ENCODE assay signal across 8 cellular contexts in genomic region chr1:169105087-169105433, GRCh38. TPM values are rescaled to one million over a fixed set of nuclear protein-coding genes. Genes with fewer than 3 reads are reported as not detected.
A peak's percentile ranks its signal among the peaks of the same experiment; 100 is the strongest.
DNase-seq lines count a peak whose midpoint lies in the region; ATAC-seq and TF ChIP-seq lines count a peak whose summit lies in the region.

No MANE protein-coding gene starts in this region.

- in situ Hi-C loops in gastrocnemius medialis (cut with MboI; ENCODE audit: low sequenced_read_pairs in 4 of 4): loop anchor here in 3 of 4 donors (25.0 kb wide), 3 partner anchors 382 to 1168 kb away; partner anchors contain the start of genes SLC19A2 (in 2 of the 3), DCAF6 (in 1 of the 3) and MPC2 (in 1 of the 3)

- BruUV-seq in HCT116 (replicated peaks; lab: Mats Ljungman, UMichigan): no TSS peak

- CTCF ChIA-PET in HCT116 (lab: Charles Lee): no interaction called here

- intact Hi-C loops in HCT116 (cut with micrococcal nuclease): loop anchor here (5.0 kb wide), 1 partner anchor 483 kb away; no protein-coding TSS in a partner anchor
- intact Hi-C loops in gastrocnemius medialis (cut with DNase I; ENCODE audit: low total_unique reads): loop anchor here (5.0 kb wide), 1 partner anchor 82 kb away; no protein-coding TSS in a partner anchor

- DNase-seq in HCT116 (ENCODE audit: low read depth, low spot score) (no peak), SJCRH30 (no peak), globus pallidus (ENCODE audit: low spot score) (peak; percentile 62), gastrocnemius medialis (no peak), hepatic stellate cell (ENCODE audit: low spot score) (no peak), iPS-NIHi11 (ENCODE audit: low spot score) (no peak)
- no peak for DNase-seq in stimulated activated naive CD4-positive, alpha-beta T cell (lab: John Stamatoyannopoulos, UW)
- no peak for DNase-seq in stimulated activated CD8-positive, alpha-beta memory T cell treated with anti-CD3 and anti-CD28 coated beads, Interleukin-4, amount 100 ng/mL, for 48 hours

- H3K27ac ChIP-seq in HCT116 (ENCODE audit: low read depth, low read length) (no peak overlapping the region; the same call in 1 of the 2 replicates), SJCRH30 (peak overlapping the region; percentile 82), gastrocnemius medialis (peak overlapping the region; percentile 93 to 99 (median 96))

- peak overlapping the region; percentile 90 for H3K4me2 ChIP-seq in HCT116 (ENCODE audit: low read length)

- TF ChIP-seq CTCF in HCT116 (IDR thresholded peaks at IDR 0.05 in 2 of 3, conservative IDR thresholded peaks at IDR 0.05 in 1 of 3; ENCODE audit: borderline replicate concordance in 1 of 3, insufficient read depth in 1 of 3, low read depth in 2 of 3, low read length in 2 of 3) (no peak), gastrocnemius medialis (IDR thresholded peaks at IDR 0.05 in 4 of 5, conservative IDR thresholded peaks at IDR 0.05 in 1 of 5) (no peak)

- TF ChIP-seq POLR2A in HCT116 (IDR thresholded peaks at IDR 0.05; ENCODE audit: borderline replicate concordance, extremely low read depth, insufficient read depth, insufficient read length) (no peak), gastrocnemius medialis (IDR thresholded peaks at IDR 0.05) (no peak)

- peaks cover 36% of the 10 kb centered on the region for H3K79me2 ChIP-seq in HCT116 (ENCODE audit: insufficient read depth, low read length)

- H3K9ac ChIP-seq in HCT116 (ENCODE audit: low read length): peak overlapping the region; percentile 95; the same call in 1 of the 2 replicates

- ATAC-seq in HCT116 (no peak), gastrocnemius medialis (no peak)

- TF ChIP-seq RAD21 in HCT116 (IDR thresholded peaks at IDR 0.05; ENCODE audit: low read depth): no peak

- RAD21 ChIA-PET in HCT116 (lab: Charles Lee; ENCODE audit: low non-redundant PET in 1 of 2, low total read pairs in 2 of 2, uncharacterized antibody in 2 of 2, unreplicated experiment in 2 of 2): no interaction called here

- H3K27me3 ChIP-seq in HCT116 (ENCODE audit: insufficient read depth, low read length) (no peaks in the 10 kb centered on the region), SJCRH30 (no peaks in the 10 kb centered on the region), gastrocnemius medialis (no peaks in the 10 kb centered on the region)

- POLR2A ChIA-PET in HCT116 (lab: Charles Lee): no interaction called here

- H3K9me3 ChIP-seq in HCT116 (ENCODE audit: control insufficient read depth in 1 of 2, insufficient read depth in 1 of 2, low read depth in 1 of 2, low read length in 2 of 2): no peaks in the 10 kb centered on the region
- H3K9me3 ChIP-seq in SJCRH30 (replicated peaks): no peaks in the 10 kb centered on the region
- no peaks in the 10 kb centered on the region for H3K9me3 ChIP-seq in gastrocnemius medialis

- no peaks in the 10 kb centered on the region for H3K9me2 ChIP-seq in HCT116 (ENCODE audit: insufficient read depth)

- H2AFZ ChIP-seq in HCT116 (ENCODE audit: low read depth, low read length, poor library complexity, severe bottlenecking): no peak overlapping the region

- no peaks in the 10 kb centered on the region for H4K20me1 ChIP-seq in HCT116 (ENCODE audit: insufficient read depth)

- H3K4me1 ChIP-seq in HCT116 (ENCODE audit: control insufficient read depth in 1 of 2, insufficient read depth in 2 of 2, low read length in 2 of 2) (peaks cover 42 to 59% of the 10 kb centered on the region in 2 experiments), SJCRH30 (peaks cover 9% of the 10 kb centered on the region), gastrocnemius medialis (peaks cover 5 to 13% of the 10 kb centered on the region in 2 donors)

- H3K4me3 ChIP-seq in HCT116 (replicated peaks in 1 of 2; ENCODE audit: low read depth in 1 of 2, low read length in 2 of 2): peak overlapping the region; percentile 72 to 84
- peak overlapping the region; percentile 96 for H3K4me3 ChIP-seq in SJCRH30
- H3K4me3 ChIP-seq in gastrocnemius medialis: peak overlapping the region; percentile 65 to 94 (median 77)

- H3K36me3 ChIP-seq in HCT116 (ENCODE audit: control insufficient read depth in 1 of 2, insufficient read depth in 2 of 2, low read length in 2 of 2) (no peaks in the 10 kb centered on the region), SJCRH30 (no peaks in the 10 kb centered on the region), gastrocnemius medialis (peaks cover 0 to 12% of the 10 kb centered on the region in 2 donors)

TF ChIP-seq in HCT116, 20 proteins besides CTCF, POLR2A, EP300 and RAD21:
- no peak for TF ChIP-seq TCF7L2 (IDR thresholded peaks at IDR 0.05; ENCODE audit: borderline replicate concordance, extremely low read depth, insufficient read depth, insufficient read length)
- no peak for TF ChIP-seq ZNF274 (IDR thresholded peaks at IDR 0.05; ENCODE audit: low read depth, low read length)
- TF ChIP-seq CBX3 (IDR thresholded peaks at IDR 0.05; ENCODE audit: low read depth): no peak
- no peak for TF ChIP-seq CEBPB (IDR thresholded peaks at IDR 0.05; ENCODE audit: low read depth)
- no peak for TF ChIP-seq EZH2 (IDR thresholded peaks at IDR 0.05)
- TF ChIP-seq ZBTB33 (IDR thresholded peaks at IDR 0.05; ENCODE audit: extremely low read depth, insufficient replicate concordance, low read length): no peak
- TF ChIP-seq EGR1 (IDR thresholded peaks at IDR 0.05; ENCODE audit: low read depth): no peak
- no peak for TF ChIP-seq MAX (IDR thresholded peaks at IDR 0.05)
- no peak for TF ChIP-seq POLR2AphosphoS5 (IDR thresholded peaks at IDR 0.05; ENCODE audit: low read depth, low read length)
- TF ChIP-seq ATF3 (IDR thresholded peaks at IDR 0.05): no peak
- no peak for TF ChIP-seq ELF1 (IDR thresholded peaks at IDR 0.05; ENCODE audit: borderline replicate concordance, low read depth)
- no peak for TF ChIP-seq FOSL1 (IDR thresholded peaks at IDR 0.05; ENCODE audit: low read depth)
- TF ChIP-seq SRF (IDR thresholded peaks at IDR 0.05; ENCODE audit: low read depth): no peak
- no peak for TF ChIP-seq YY1 (IDR thresholded peaks at IDR 0.05; ENCODE audit: extremely low read depth, insufficient replicate concordance, low read depth, low read length)
- no peak for TF ChIP-seq EZH2phosphoT487 (IDR thresholded peaks at IDR 0.05; ENCODE audit: borderline replicate concordance)
- no peak for TF ChIP-seq ZFX (IDR thresholded peaks at IDR 0.05)
- TF ChIP-seq SP1 (IDR thresholded peaks at IDR 0.05; ENCODE audit: low read depth): no peak
- no peak for TF ChIP-seq SIN3A (IDR thresholded peaks at IDR 0.05; ENCODE audit: low read depth)
- no peak for TF ChIP-seq REST (IDR thresholded peaks at IDR 0.05; ENCODE audit: low read depth)
- no peak for TF ChIP-seq JUND (IDR thresholded peaks at IDR 0.05)

RNA-seq across cellular contexts. Expression of gene ATP1B1, which starts 1.4 kb away (rescaled TPM):
- total RNA-seq in HCT116 (2021; ENCODE audit: unreplicated experiment) (48.6 TPM), gastrocnemius medialis (100 to 1,000 TPM; 111 to 377 (median 324) TPM)
- 27.1 and 29.1 TPM in 2 replicates for polyA plus RNA-seq in HCT116 (2012)
- 18.5 and 19.7 TPM in 2 replicates for total RNA-seq in SJCRH30 (2014; rRNA removed; shearing (Covaris generic))
